ENCODE assay signal across 8 cellular contexts in the genomic region with DNA sequence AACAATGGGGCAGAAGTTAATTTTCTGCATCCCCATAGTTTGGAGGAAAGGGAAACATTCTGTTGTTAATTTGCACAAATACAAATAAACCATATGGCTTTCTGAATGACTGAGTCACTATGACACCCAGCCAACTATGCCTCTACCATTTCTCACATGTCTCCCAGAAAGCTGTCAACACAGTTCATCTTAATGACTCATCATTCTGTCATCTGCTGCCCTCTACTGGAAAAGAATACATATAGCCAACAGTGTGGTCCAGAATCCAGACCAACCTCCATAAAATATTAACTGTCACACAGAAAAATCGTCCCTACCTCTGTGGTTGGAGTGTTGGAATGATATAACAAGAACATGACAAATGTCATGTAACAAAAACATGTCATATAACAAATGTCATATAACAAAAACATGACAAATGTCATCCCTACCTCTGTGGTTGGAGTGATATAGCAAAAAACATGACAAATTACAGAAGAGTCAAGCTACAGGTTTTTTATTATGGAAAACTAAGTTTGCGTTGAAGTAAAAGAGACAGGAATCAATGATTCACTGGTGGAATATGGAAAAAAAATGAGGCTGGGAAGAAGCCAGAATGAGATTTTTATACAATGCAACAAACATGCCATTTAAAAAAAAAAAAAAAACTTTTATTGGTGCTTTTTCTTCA. TPM values are rescaled to one million over a fixed set of nuclear protein-coding genes. Genes with fewer than 3 reads are reported as not detected.
A peak's percentile ranks its signal among the peaks of the same experiment; 100 is the strongest.
DNase-seq lines count a peak whose midpoint lies in the region; ATAC-seq and TF ChIP-seq lines count a peak whose summit lies in the region.

No MANE protein-coding gene starts in this region.

- ATAC-seq in GM21737 (IDR thresholded peaks at IDR 0.05; ENCODE audit: unreplicated experiment), result peak; percentile 96
- peak; percentile 77 for ATAC-seq in stimulated activated memory B cell treated with anti-CD40 and anti-IgM and Interleukin-4, amounts not matched to agents 10 μg/mL and 1 μg/mL and 100 μg/mL, for 72 hours

- H3K36me3 Mint-ChIP-seq in stimulated activated memory B cell treated with anti-CD40 and anti-IgM and Interleukin-4, amounts not matched to agents 10 μg/mL and 1 μg/mL and 100 μg/mL, for 72 hours, result no peaks in the 10 kb centered on the region

- peak; percentile 25 for DNase-seq in stimulated activated CD4-positive, alpha-beta T cell treated with anti-CD3 and anti-CD28 coated beads, Interleukin-4, amount 100 ng/mL, for 24 hours
- DNase-seq in stimulated activated CD4-positive, alpha-beta T cell treated with anti-CD3 and anti-CD28 coated beads, Interleukin-4, amount 100 ng/mL, for 4 hours, result no peak
- DNase-seq in HT1080 (ENCODE audit: low read depth) (peak; percentile 89), NCI-H82 treated with DMSO at 0.1 percent for 48 hours (lab: John Stamatoyannopoulos, UW; ENCODE audit: unreplicated experiment) (peak; percentile 64), astrocyte of the spinal cord (ENCODE audit: low read depth, low spot score) (peak; percentile 81), iPS-NIHi11 (ENCODE audit: low spot score) (peak; percentile 71)

- peaks cover 11% of the 10 kb centered on the region for H3K27me3 Mint-ChIP-seq in stimulated activated memory B cell treated with anti-CD40 and anti-IgM and Interleukin-4, amounts not matched to agents 10 μg/mL and 1 μg/mL and 100 μg/mL, for 72 hours

- H3K4me3 ChIP-seq in astrocyte of the spinal cord (ENCODE audit: low read depth, low read length), result no peak overlapping the region

- H3K4me3 Mint-ChIP-seq in stimulated activated memory B cell treated with anti-CD40 and anti-IgM and Interleukin-4, amounts not matched to agents 10 μg/mL and 1 μg/mL and 100 μg/mL, for 72 hours, result no peak overlapping the region

- H3K27ac Mint-ChIP-seq in stimulated activated memory B cell treated with anti-CD40 and anti-IgM and Interleukin-4, amounts not matched to agents 10 μg/mL and 1 μg/mL and 100 μg/mL, for 72 hours, result no peak overlapping the region

- H3K9me3 Mint-ChIP-seq in stimulated activated memory B cell treated with anti-CD40 and anti-IgM and Interleukin-4, amounts not matched to agents 10 μg/mL and 1 μg/mL and 100 μg/mL, for 72 hours, result no peaks in the 10 kb centered on the region

- in situ Hi-C loops in astrocyte of the spinal cord (cut with HindIII; ENCODE audit: low sequenced_read_pairs), result no loop called here

- peaks cover 10% of the 10 kb centered on the region for H3K4me1 Mint-ChIP-seq in stimulated activated memory B cell treated with anti-CD40 and anti-IgM and Interleukin-4, amounts not matched to agents 10 μg/mL and 1 μg/mL and 100 μg/mL, for 72 hours

- TF ChIP-seq CTCF in astrocyte of the spinal cord (IDR thresholded peaks at IDR 0.05; ENCODE audit: low read depth, low read length), result peak; percentile 60

RNA-seq across cellular contexts. Expression of a gene that starts 47.7 kb away (rescaled TPM):
- 53.1 and 79.4 TPM in 2 replicates for total RNA-seq in HT1080 (2014; rRNA removed; shearing (Covaris generic))
- polyA plus RNA-seq in HT1080 (2015; cell fraction: cytosol; rRNA removed), result 85.5 and 99.8 TPM in 2 replicates
- 67.5 and 77.8 TPM in 2 replicates for polyA plus RNA-seq in HT1080 (2015; cell fraction: nucleus; rRNA removed)

Comparison
In these comparisons a context has a peak if more than half of its experiments do, and no peak if none do; other contexts are left out.
1. DNase-seq: peak in stimulated activated CD4-positive, alpha-beta T cell treated with anti-CD3 and anti-CD28 coated beads, Interleukin-4, amount 100 ng/mL, for 24 hours (single experiment), HT1080 (single experiment), NCI-H82 treated with DMSO at 0.1 percent for 48 hours (single experiment), astrocyte of the spinal cord (single experiment) and iPS-NIHi11 (single experiment); none in stimulated activated CD4-positive, alpha-beta T cell treated with anti-CD3 and anti-CD28 coated beads, Interleukin-4, amount 100 ng/mL, for 4 hours (0 of 2).